Comparison of ENCODE assay signal across 9 cellular contexts in genomic region chr16:1350691-1351090, GRCh38. TPM values are rescaled to one million over a fixed set of nuclear protein-coding genes. Genes with fewer than 3 reads are reported as not detected.
DNase-seq lines count a peak whose midpoint lies in the region; ATAC-seq and TF ChIP-seq lines count a peak whose summit lies in the region.
"Had no signal": no experiment of that assay in that cellular context is flagged by ENCODE, and none has a peak within 500 bp of the region (broad histone marks: within the 10 kb centered on the region; RNA-seq: fewer than 3 reads in every experiment).

No MANE protein-coding gene starts in this region.

- peaks cover 26 to 37% of the 10 kb centered on the region in 2 donors for H3K4me1 Mint-ChIP-seq in effector memory CD8-positive, alpha-beta T cell (ENCODE audit: low read depth in 2 of 2)
- peaks cover 21% of the 10 kb centered on the region for H3K4me1 Mint-ChIP-seq in neural progenitor cell

- H3K4me3 ChIP-seq in NB4 (ENCODE audit: low read depth, low read length), result peak overlapping the region; percentile 73
- H3K4me3 ChIP-seq in neural progenitor cell, result peak overlapping the region; percentile 99

- TF ChIP-seq POLR2A in NB4 (IDR thresholded peaks at IDR 0.05; ENCODE audit: extremely low read depth, insufficient read length), result no peak

- peaks cover 8% of the 10 kb centered on the region for H4K20me1 ChIP-seq in neural progenitor cell (ENCODE audit: low read depth)

- no peaks in the 10 kb centered on the region for H3K36me3 ChIP-seq in neural progenitor cell

- H3K36me3 Mint-ChIP-seq in effector memory CD8-positive, alpha-beta T cell (ENCODE audit: insufficient read depth), result peaks cover 54% of the 10 kb centered on the region
- H3K36me3 Mint-ChIP-seq in neural progenitor cell, result peaks cover 5% of the 10 kb centered on the region

- ATAC-seq in effector memory CD8-positive, alpha-beta T cell (replicated peaks), result no peak
- ATAC-seq in GM19467 (IDR thresholded peaks at IDR 0.05; ENCODE audit: unreplicated experiment), result no peak
- ATAC-seq in HG03460 (IDR thresholded peaks at IDR 0.05; ENCODE audit: unreplicated experiment), result no peak
- no peak for ATAC-seq in HG02678 (IDR thresholded peaks at IDR 0.05; ENCODE audit: unreplicated experiment)

- no peak for DNase-seq in NB4 (ENCODE audit: low read depth)
- no peak for DNase-seq in effector memory CD8-positive, alpha-beta T cell
- no peak for DNase-seq in neural progenitor cell (ENCODE audit: low spot score)
- DNase-seq in COLO668 (lab: John Stamatoyannopoulos, UW; ENCODE audit: unreplicated experiment), result no peak
- DNase-seq: stimulated activated CD4-positive, alpha-beta T cell treated with anti-CD3 and anti-CD28 coated beads, Interleukin-4, amount 100 ng/mL, for 4 hours had no signal

- H3K27ac ChIP-seq in C4-2B (peak overlapping the region; percentile 82; the same call in 1 of the 2 replicates), neural progenitor cell (no peak overlapping the region)

- H3K9ac ChIP-seq in neural progenitor cell, result peak overlapping the region; percentile 94

- H3F3A ChIP-seq in neural progenitor cell (ENCODE audit: low read depth), result no peaks in the 10 kb centered on the region

- H3K79me2 ChIP-seq in neural progenitor cell (ENCODE audit: low read depth), result peaks cover 43% of the 10 kb centered on the region

- peak overlapping the region; percentile 81 to 82 for H3K4me3 Mint-ChIP-seq in effector memory CD8-positive, alpha-beta T cell
- H3K4me3 Mint-ChIP-seq in neural progenitor cell, result peak overlapping the region; percentile 87

- no peak for TF ChIP-seq CTCF in C4-2B (conservative IDR thresholded peaks at IDR 0.05)
- TF ChIP-seq CTCF in NB4 (IDR thresholded peaks at IDR 0.05; ENCODE audit: low read depth, low read length), result no peak
- TF ChIP-seq CTCF in neural progenitor cell (IDR thresholded peaks at IDR 0.05), result no peak

- no peaks in the 10 kb centered on the region for H3K27me3 ChIP-seq in neural progenitor cell

- H2AFZ ChIP-seq in neural progenitor cell (replicated peaks), result no peak overlapping the region

- H3K4me1 ChIP-seq in neural progenitor cell, result no peaks in the 10 kb centered on the region

- H3K27ac Mint-ChIP-seq in effector memory CD8-positive, alpha-beta T cell, result peak overlapping the region; percentile 19 to 89
- no peak overlapping the region for H3K27ac Mint-ChIP-seq in neural progenitor cell

- peak overlapping the region; percentile 89 for H3K4me2 ChIP-seq in neural progenitor cell

- no peaks in the 10 kb centered on the region for H3K27me3 Mint-ChIP-seq in effector memory CD8-positive, alpha-beta T cell
- peaks cover 19% of the 10 kb centered on the region for H3K27me3 Mint-ChIP-seq in neural progenitor cell (ENCODE audit: insufficient read depth, low read depth)

- H3K9me3 ChIP-seq in neural progenitor cell (ENCODE audit: low read depth), result no peaks in the 10 kb centered on the region

- H3K9me3 Mint-ChIP-seq in effector memory CD8-positive, alpha-beta T cell, result no peaks in the 10 kb centered on the region
- peaks cover 6% of the 10 kb centered on the region for H3K9me3 Mint-ChIP-seq in neural progenitor cell

RNA-seq across cellular contexts. Expression of gene TSR3, which starts 1.0 kb away (rescaled TPM):
- 22.4 and 60.6 TPM in 2 replicates for total RNA-seq in neural progenitor cell (ENCODE audit: low replicate concordance)

RNA-seq across cellular contexts. Expression of gene GNPTG, which starts 1.0 kb away (rescaled TPM):
- 11.8 and 22.7 TPM in 2 replicates for total RNA-seq in neural progenitor cell (ENCODE audit: low replicate concordance)

RNA-seq across cellular contexts. Expression of gene BAIAP3, which starts 17.2 kb away (rescaled TPM):
- total RNA-seq in neural progenitor cell (ENCODE audit: low replicate concordance), result 0.34 and 4.0 TPM in 2 replicates

RNA-seq across cellular contexts. Expression of gene UBE2I, which starts 41.3 kb away (rescaled TPM):
- total RNA-seq in neural progenitor cell (ENCODE audit: low replicate concordance), result 184 and 239 TPM in 2 replicates
